Comparison of ENCODE assay signal across 17 cellular contexts in the genomic region with DNA sequence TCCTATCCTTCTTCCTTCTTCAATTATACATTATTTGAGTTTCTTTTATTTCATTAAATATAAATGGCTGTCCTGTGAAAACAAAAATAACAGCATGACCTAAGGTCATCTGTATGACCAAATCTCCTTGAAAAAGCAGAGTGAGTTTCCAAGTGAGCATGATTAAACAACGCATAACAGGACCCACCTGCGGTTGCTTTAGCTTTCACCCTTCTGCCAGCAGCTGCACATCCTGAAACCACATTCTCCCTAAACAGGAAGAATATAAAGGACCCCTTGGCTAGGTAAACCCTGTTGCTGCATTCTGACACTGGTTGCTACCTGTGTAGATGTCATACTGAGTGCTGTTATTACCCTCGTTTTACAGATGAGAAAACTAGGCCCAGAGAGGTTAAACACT.
"Had no signal": no experiment of that assay in that cellular context is flagged by ENCODE, and none has a peak within 500 bp of the region (broad histone marks: within the 10 kb centered on the region; RNA-seq: fewer than 3 reads in every experiment).

No MANE protein-coding gene starts in this region.

- H3K4me1 ChIP-seq: parathyroid adenoma had no signal

- H3K9ac ChIP-seq: parathyroid adenoma had no signal

- H3K79me2 ChIP-seq: parathyroid adenoma had no signal

- H3K27ac ChIP-seq: parathyroid adenoma, vagina had no signal

- DNase-seq: activated CD4-positive, alpha-beta T cell treated with anti-CD3 and anti-CD28 coated beads, Interleukin-2, amount 10 ng/mL, durations not matched to agents 24 days and 14 days; activated CD4-positive, CD25-positive, alpha-beta regulatory T cell; activated CD8-positive, alpha-beta T cell treated with anti-CD3 and anti-CD28 coated beads for 36 hours; activated naive CD4-positive, alpha-beta T cell treated with Interleukin-2 at 50 U/mL for 16 hours; activated naive CD8-positive, alpha-beta T cell treated with anti-CD3 and anti-CD28 coated beads, Interleukin-2, amount 10 ng/mL, durations not matched to agents 7 days and 5 days; activated T-cell treated with anti-CD3 and anti-CD28 coated beads, Interleukin-2, amount 50 U/mL, for 24 hours; amygdala; body of pancreas; retina; stimulated activated CD4-positive, alpha-beta T cell treated with anti-CD3 and anti-CD28 coated beads, Interleukin-12 subunit alpha, Interleukin-12 subunit beta, amount 100 ng/mL, for 4 hours; stimulated activated CD4-positive, alpha-beta T cell treated with anti-CD3 and anti-CD28 coated beads, Interleukin-1b, Interleukin-23, amount 100 ng/mL, for 48 hours; stimulated activated naive CD4-positive, alpha-beta T cell treated with Interleukin-2 at 50 U/mL for 16 hours had no signal

- H3K27me3 ChIP-seq: body of pancreas, tibial nerve, vagina had no signal

- H3K36me3 ChIP-seq: tibial nerve, vagina had no signal

- H3K4me3 ChIP-seq: body of pancreas, lung, tibial nerve, vagina had no signal

- FAIRE-seq: keratinocyte had no signal

- H2AFZ ChIP-seq: parathyroid adenoma had no signal

- H3K9me3 ChIP-seq: body of pancreas, tibial nerve, vagina had no signal
